In genomic region chr2:47403829-47404228, GRCh38 we compare ENCODE assay signal across 8 cellular contexts. TPM values are rescaled to one million over a fixed set of nuclear protein-coding genes. Genes with fewer than 3 reads are reported as not detected.
DNase-seq lines count a peak whose midpoint lies in the region; ATAC-seq and TF ChIP-seq lines count a peak whose summit lies in the region.

No MANE protein-coding gene starts in this region.

- POLR2A ChIA-PET in Panc1 (lab: Charles Lee) = interaction anchor here (0.5 kb wide), 1 partner anchor 17 kb away, joined by 15 read pairs; no protein-coding TSS in a partner anchor

- CTCF ChIA-PET in Panc1 (lab: Charles Lee) = interaction anchor here (0.6 to 1.0 kb wide), 3 partner anchors 16 to 100 kb away, joined by 3 to 5 read pairs (median 3); no protein-coding TSS in a partner anchor

- in situ Hi-C loops in Panc1 (cut with HindIII; ENCODE audit: low pct_unique_long_range_greater_than_20kb, low sequenced_read_pairs) = no loop called here

- no peak overlapping the region for H3K9ac ChIP-seq in neuronal stem cell (ENCODE audit: low read depth, low read length, poor library complexity)

- no CpG with 5 or more reads among the region's 14 CpGs for WGBS in neuronal stem cell (ENCODE audit: extremely low coverage in 2 of 2, insufficient read length in 2 of 2, insufficient replicate concordance in 1 of 2), 2 donors

- H3K27ac ChIP-seq in Panc1 (ENCODE audit: low read length) (peak overlapping the region; percentile 84), neuronal stem cell (replicated peaks; ENCODE audit: low read length) (no peak overlapping the region)

- peak overlapping the region; percentile 64 for H3K4me2 ChIP-seq in neuronal stem cell (ENCODE audit: insufficient read depth, low read length, poor library complexity, severe bottlenecking)

- H4K91ac ChIP-seq in neuronal stem cell (ENCODE audit: low read depth, low read length, poor library complexity) = no peak overlapping the region

- no peak overlapping the region for H2BK5ac ChIP-seq in neuronal stem cell (ENCODE audit: low read length)

- no peak overlapping the region for H2BK15ac ChIP-seq in neuronal stem cell (ENCODE audit: low read length)

- peak overlapping the region; percentile 97 for H2AFZ ChIP-seq in neuronal stem cell (ENCODE audit: low read length)

- H3K27me3 ChIP-seq in Panc1 (ENCODE audit: control insufficient read depth, insufficient read depth, low read length) (no peaks in the 10 kb centered on the region), neuronal stem cell (ENCODE audit: control insufficient read depth in 3 of 3, insufficient read depth in 3 of 3, low read depth in 1 of 3, low read length in 3 of 3) (no peaks in the 10 kb centered on the region)

- no peak overlapping the region for H2BK120ac ChIP-seq in neuronal stem cell (ENCODE audit: low read depth, low read length)

- H3K23ac ChIP-seq in neuronal stem cell (ENCODE audit: low read depth, low read length, poor library complexity) = no peak overlapping the region

- no peak overlapping the region for H3K4ac ChIP-seq in neuronal stem cell (ENCODE audit: low read length)

- H4K8ac ChIP-seq in neuronal stem cell (ENCODE audit: low read depth, low read length) = no peak overlapping the region

- no peak overlapping the region for H3K14ac ChIP-seq in neuronal stem cell (ENCODE audit: low read length)

- BruUV-seq in Panc1 (replicated peaks; lab: Mats Ljungman, UMichigan) = no TSS peak

- DNase-seq in NCI-H748 (lab: John Stamatoyannopoulos, UW; ENCODE audit: unreplicated experiment) = peak; percentile 37
- no peak for DNase-seq in NCI-H748 treated with DMSO at 0.1 percent for 48 hours (lab: John Stamatoyannopoulos, UW)
- DNase-seq in Panc1 (ENCODE audit: low read depth, low spot score) = no peak
- peak; percentile 59 to 63 for DNase-seq in erythroblast (lab: John Stamatoyannopoulos, UW)
- no peak for DNase-seq in neuronal stem cell (ENCODE audit: low spot score)
- no peak for DNase-seq in T-helper 9 cell
- DNase-seq in retina = no peak

- no peaks in the 10 kb centered on the region; the same call in 1 of the 2 replicates for H3K4me1 ChIP-seq in Panc1 (ENCODE audit: control insufficient read depth, insufficient read depth, low read length)
- peaks cover 0 to 3% of the 10 kb centered on the region in 2 donors for H3K4me1 ChIP-seq in neuronal stem cell (ENCODE audit: control insufficient read depth in 2 of 2, insufficient read depth in 1 of 2, low read depth in 1 of 2, low read length in 2 of 2)

- peak overlapping the region; percentile 76 to 85 for H3K4me3 ChIP-seq in Panc1 (ENCODE audit: low read depth in 2 of 2, low read length in 2 of 2)
- peak overlapping the region; percentile 89 to 91 for H3K4me3 ChIP-seq in neuronal stem cell (ENCODE audit: low read length in 2 of 2)

- TF ChIP-seq POLR2A in erythroblast (IDR thresholded peaks at IDR 0.05; ENCODE audit: low read length) = no peak

- H3K36me3 ChIP-seq in Panc1 (ENCODE audit: control insufficient read depth, insufficient read depth, low read length) = no peaks in the 10 kb centered on the region; the same call in 1 of the 2 replicates
- peaks cover 3 to 48% of the 10 kb centered on the region in 2 donors for H3K36me3 ChIP-seq in neuronal stem cell (replicated peaks in 1 of 2; ENCODE audit: control insufficient read depth in 2 of 2, insufficient read depth in 2 of 2, low read length in 2 of 2)

- no peak for TF ChIP-seq CTCF in Panc1 (IDR thresholded peaks at IDR 0.05)

- ATAC-seq in Panc1 (peak; percentile 33), GM19467 (IDR thresholded peaks at IDR 0.05; ENCODE audit: unreplicated experiment) (no peak)

- no peak overlapping the region for H2AK5ac ChIP-seq in neuronal stem cell (ENCODE audit: low read depth, low read length)

- H3K79me1 ChIP-seq in neuronal stem cell (ENCODE audit: low read depth, low read length) = peaks cover 4% of the 10 kb centered on the region

- no peak overlapping the region for H2BK12ac ChIP-seq in neuronal stem cell (ENCODE audit: low read length)

- intact Hi-C loops in Panc1 (cut with micrococcal nuclease; ENCODE audit: unreplicated experiment) = no loop called here

- H3K9me3 ChIP-seq in Panc1 (ENCODE audit: control insufficient read depth, insufficient read depth, low read depth, low read length) (no peaks in the 10 kb centered on the region), neuronal stem cell (replicated peaks in 1 of 2; ENCODE audit: control insufficient read depth in 2 of 2, insufficient read depth in 1 of 2, low read depth in 1 of 2, low read length in 2 of 2) (peaks cover 2 to 25% of the 10 kb centered on the region in 2 donors)

- no peak overlapping the region for H3K18ac ChIP-seq in neuronal stem cell (ENCODE audit: low read length)

RNA-seq across cellular contexts. Expression of gene MSH2, which starts 0.9 kb away (rescaled TPM):
- 72.2 TPM for total RNA-seq in Panc1 (2021; ENCODE audit: unreplicated experiment)
- polyA plus RNA-seq in Panc1 (2012; ENCODE audit: insufficient read length) = 29.7 TPM
- 49.9 TPM for polyA plus RNA-seq in neuronal stem cell (2013, experiment 1 of 2)
- polyA plus RNA-seq in neuronal stem cell (2013, experiment 2 of 2) = 49.3 TPM

RNA-seq across cellular contexts. Expression of gene EPCAM, which starts 34.7 kb away (rescaled TPM):
- total RNA-seq in Panc1 (2021; ENCODE audit: unreplicated experiment) = 18.0 TPM
- polyA plus RNA-seq in Panc1 (2012; ENCODE audit: insufficient read length) = 14.0 TPM
- 1.4 TPM for polyA plus RNA-seq in neuronal stem cell (2013, experiment 1 of 2)
- polyA plus RNA-seq in neuronal stem cell (2013, experiment 2 of 2) = 1.5 TPM

Comparison
In these comparisons a context has a peak if more than half of its experiments do, and no peak if none do; other contexts are left out.
1. DNase-seq: peak in NCI-H748 (single experiment) and erythroblast (2 of 2); none in NCI-H748 treated with DMSO at 0.1 percent for 48 hours (single experiment), Panc1 (single experiment), neuronal stem cell (single experiment), T-helper 9 cell (single experiment) and retina (single experiment).